Comparison of ENCODE assay signal across 28 cellular contexts in genomic region chr5:40988761-40989510, GRCh38.
A peak's percentile ranks its signal among the peaks of the same experiment; 100 is the strongest.
DNase-seq lines count a peak whose midpoint lies in the region; ATAC-seq, FAIRE-seq and TF ChIP-seq lines count a peak whose summit lies in the region.
"Had no signal": no experiment of that assay in that cellular context is flagged by ENCODE, and none has a peak within 500 bp of the region (broad histone marks: within the 10 kb centered on the region; RNA-seq: fewer than 3 reads in every experiment).

No MANE protein-coding gene starts in this region.

- H2BK5ac ChIP-seq in trophoblast cell (ENCODE audit: low read depth, low read length, poor library complexity), result no peak overlapping the region

- no peak overlapping the region for H3K27ac Mint-ChIP-seq in activated T-cell treated with anti-CD3 and anti-CD28 coated beads, Interleukin-2, amount 50 U/mL, for 24 hours
- H3K27ac Mint-ChIP-seq: activated naive CD4-positive, alpha-beta T cell treated with anti-CD3 and anti-CD28 coated beads, Interleukin-2, amount 10 ng/mL, durations not matched to agents 7 days and 5 days; mesothelial cell of epicardium; naive thymus-derived CD4-positive, alpha-beta T cell; stimulated activated memory B cell treated with anti-CD40 and anti-IgM and Interleukin-4, amounts not matched to agents 10 μg/mL and 1 μg/mL and 100 μg/mL, for 72 hours; T-helper 1 cell treated with Interleukin-12 subunit alpha and Interleukin-12 subunit beta and Interleukin-4 antibody, amounts not matched to agents 30 μg/mL and 1 μg/mL, for 36 hours had no signal

- H3K27me3 Mint-ChIP-seq in activated T-cell treated with anti-CD3 and anti-CD28 coated beads, Interleukin-2, amount 50 U/mL, for 24 hours, result peaks cover 3% of the 10 kb centered on the region
- H3K27me3 Mint-ChIP-seq: activated naive CD4-positive, alpha-beta T cell treated with anti-CD3 and anti-CD28 coated beads, Interleukin-2, amount 10 ng/mL, durations not matched to agents 7 days and 5 days; stimulated activated memory B cell treated with anti-CD40 and anti-IgM and Interleukin-4, amounts not matched to agents 10 μg/mL and 1 μg/mL and 100 μg/mL, for 72 hours had no signal

- no peak overlapping the region for H3K9ac ChIP-seq in trophoblast cell (ENCODE audit: low read length)
- H3K9ac ChIP-seq: BLaER1 treated with 17β-estradiol and CSF1 and Interleukin-3, amounts not matched to agents 10 nM and 100 nM had no signal

- no peak overlapping the region for H3K4me2 ChIP-seq in trophoblast cell (ENCODE audit: low read length)
- H3K4me2 ChIP-seq: BLaER1 treated with 17β-estradiol and CSF1 and Interleukin-3, amounts not matched to agents 10 nM and 100 nM had no signal

- no peak for ATAC-seq in GM19023 (IDR thresholded peaks at IDR 0.05; ENCODE audit: unreplicated experiment)
- ATAC-seq: activated CD4-positive, CD25-positive, alpha-beta regulatory T cell treated with anti-CD3 and anti-CD28 coated beads, Interleukin-2, amount 50 U/mL, for 24 hours; HCT116; naive thymus-derived CD4-positive, alpha-beta T cell; stimulated activated memory B cell treated with anti-CD40 and anti-IgM and Interleukin-4, amounts not matched to agents 10 μg/mL and 1 μg/mL and 100 μg/mL, for 72 hours had no signal

- H4K12ac ChIP-seq in trophoblast cell (ENCODE audit: low read depth, low read length), result no peak overlapping the region

- peak; percentile 39 for DNase-seq in ELR (ENCODE audit: low read depth)
- peak; percentile 34 for DNase-seq in RCC 7860 (ENCODE audit: low spot score)
- peak; percentile 84 for DNase-seq in epithelial cell of esophagus (ENCODE audit: low read depth)
- DNase-seq in trophoblast cell, result peak; percentile 27 to 58
- no peak for DNase-seq in activated T-cell treated with anti-CD3 and anti-CD28 coated beads, Interleukin-2, amount 50 U/mL, for 24 hours
- no peak for DNase-seq in NCI-H82 treated with DMSO at 0.1 percent for 48 hours (lab: John Stamatoyannopoulos, UW; ENCODE audit: unreplicated experiment)
- DNase-seq: activated CD4-positive, alpha-beta T cell treated with anti-CD3 and anti-CD28 coated beads, Interleukin-2, amount 50 U/mL, for 48 hours; activated naive CD4-positive, alpha-beta T cell treated with anti-CD3 and anti-CD28 coated beads, Interleukin-2, amount 10 ng/mL, durations not matched to agents 7 days and 5 days; DMS153; effector CD4-positive, alpha-beta T cell; Kasumi-1; naive thymus-derived CD4-positive, alpha-beta T cell; NCI-H146; NCI-H2107; NCI-H748 treated with DMSO at 0.1 percent for 48 hours; stimulated activated CD4-positive, alpha-beta T cell treated with anti-CD3 and anti-CD28 coated beads, Interleukin-15, amount 100 ng/mL, for 24 hours; upper lobe of left lung had no signal

- no peak overlapping the region for H4K8ac ChIP-seq in trophoblast cell (ENCODE audit: low read depth, low read length)

- no peak overlapping the region for H3K4me3 Mint-ChIP-seq in activated T-cell treated with anti-CD3 and anti-CD28 coated beads, Interleukin-2, amount 50 U/mL, for 24 hours
- H3K4me3 Mint-ChIP-seq: activated naive CD4-positive, alpha-beta T cell treated with anti-CD3 and anti-CD28 coated beads, Interleukin-2, amount 10 ng/mL, durations not matched to agents 7 days and 5 days; mesothelial cell of epicardium; naive thymus-derived CD4-positive, alpha-beta T cell; stimulated activated memory B cell treated with anti-CD40 and anti-IgM and Interleukin-4, amounts not matched to agents 10 μg/mL and 1 μg/mL and 100 μg/mL, for 72 hours; T-helper 1 cell treated with Interleukin-12 subunit alpha and Interleukin-12 subunit beta and Interleukin-4 antibody, amounts not matched to agents 30 μg/mL and 1 μg/mL, for 36 hours had no signal

- H3K18ac ChIP-seq in trophoblast cell (ENCODE audit: low read length), result no peak overlapping the region

- peaks cover 0 to 6% of the 10 kb centered on the region in 2 experiments for H3K4me1 ChIP-seq in trophoblast cell (ENCODE audit: control insufficient read depth in 1 of 2, insufficient read depth in 2 of 2, low read length in 2 of 2)

- no CpG with 5 or more reads among the region's 8 CpGs for WGBS in trophoblast cell (ENCODE audit: extremely low coverage, insufficient coverage, insufficient read length)

- H3K23ac ChIP-seq in trophoblast cell (ENCODE audit: low read length), result no peak overlapping the region

- H3K27ac ChIP-seq in trophoblast cell (ENCODE audit: low read depth, low read length), result no peak overlapping the region
- H3K27ac ChIP-seq: BLaER1 treated with 17β-estradiol and CSF1 and Interleukin-3, amounts not matched to agents 10 nM and 100 nM; SK-N-MC; upper lobe of left lung had no signal

- TF ChIP-seq CTCF in epithelial cell of esophagus (IDR thresholded peaks at IDR 0.05; ENCODE audit: insufficient read depth, low read depth, low read length, missing control alignments), result no peak

- H2AK5ac ChIP-seq in trophoblast cell (ENCODE audit: low read length), result no peak overlapping the region

- H3K4me1 Mint-ChIP-seq in activated T-cell treated with anti-CD3 and anti-CD28 coated beads, Interleukin-2, amount 50 U/mL, for 24 hours (ENCODE audit: low read depth), result no peaks in the 10 kb centered on the region
- H3K4me1 Mint-ChIP-seq: activated naive CD4-positive, alpha-beta T cell treated with anti-CD3 and anti-CD28 coated beads, Interleukin-2, amount 10 ng/mL, durations not matched to agents 7 days and 5 days; mesothelial cell of epicardium; naive thymus-derived CD4-positive, alpha-beta T cell; stimulated activated memory B cell treated with anti-CD40 and anti-IgM and Interleukin-4, amounts not matched to agents 10 μg/mL and 1 μg/mL and 100 μg/mL, for 72 hours had no signal

- no peaks in the 10 kb centered on the region for H3K79me1 ChIP-seq in trophoblast cell (ENCODE audit: low read length)

- no peak overlapping the region for H3K14ac ChIP-seq in trophoblast cell (ENCODE audit: low read length)

- H3K36me3 Mint-ChIP-seq in activated T-cell treated with anti-CD3 and anti-CD28 coated beads, Interleukin-2, amount 50 U/mL, for 24 hours (ENCODE audit: low read depth), result no peaks in the 10 kb centered on the region
- H3K36me3 Mint-ChIP-seq: activated naive CD4-positive, alpha-beta T cell treated with anti-CD3 and anti-CD28 coated beads, Interleukin-2, amount 10 ng/mL, durations not matched to agents 7 days and 5 days; mesothelial cell of epicardium; naive thymus-derived CD4-positive, alpha-beta T cell; stimulated activated memory B cell treated with anti-CD40 and anti-IgM and Interleukin-4, amounts not matched to agents 10 μg/mL and 1 μg/mL and 100 μg/mL, for 72 hours had no signal

- FAIRE-seq in RCC 7860 (lab: Jason Lieb, UNC), result no peak
- FAIRE-seq: colon, G401.6, TTC549 had no signal

- no peak overlapping the region for H2BK12ac ChIP-seq in trophoblast cell (ENCODE audit: low read length)

- no peak overlapping the region for H3K4ac ChIP-seq in trophoblast cell (ENCODE audit: low read depth, low read length)

- no peak overlapping the region for H2BK120ac ChIP-seq in trophoblast cell (ENCODE audit: insufficient read depth, low read length, poor library complexity)

- no peaks in the 10 kb centered on the region for H3K79me2 ChIP-seq in trophoblast cell (ENCODE audit: control insufficient read depth, insufficient read depth, low read length, poor library complexity)

- no peaks in the 10 kb centered on the region for H3K27me3 ChIP-seq in trophoblast cell (ENCODE audit: insufficient read depth, low read length)
- H3K27me3 ChIP-seq: BLaER1 treated with 17β-estradiol and CSF1 and Interleukin-3, amounts not matched to agents 10 nM and 100 nM; upper lobe of left lung had no signal

- H3K9me3 Mint-ChIP-seq in activated T-cell treated with anti-CD3 and anti-CD28 coated beads, Interleukin-2, amount 50 U/mL, for 24 hours, result peaks cover 2% of the 10 kb centered on the region
- H3K9me3 Mint-ChIP-seq: activated naive CD4-positive, alpha-beta T cell treated with anti-CD3 and anti-CD28 coated beads, Interleukin-2, amount 10 ng/mL, durations not matched to agents 7 days and 5 days had no signal

- H4K91ac ChIP-seq in trophoblast cell (ENCODE audit: low read depth, low read length), result peak overlapping the region; percentile 22

- H3K36me3 ChIP-seq in trophoblast cell (ENCODE audit: control insufficient read depth in 1 of 2, insufficient read depth in 2 of 2, low read length in 2 of 2), result no peaks in the 10 kb centered on the region
- H3K36me3 ChIP-seq: BLaER1 treated with 17β-estradiol and CSF1 and Interleukin-3, amounts not matched to agents 10 nM and 100 nM; upper lobe of left lung had no signal

- no peak overlapping the region for H2AFZ ChIP-seq in trophoblast cell (ENCODE audit: insufficient read depth, low read length, poor library complexity)

- H3K4me3 ChIP-seq in epithelial cell of esophagus (ENCODE audit: low read length) (no peak overlapping the region), trophoblast cell (ENCODE audit: low read depth, low read length) (no peak overlapping the region)
- H3K4me3 ChIP-seq: BLaER1 treated with 17β-estradiol and CSF1 and Interleukin-3, amounts not matched to agents 10 nM and 100 nM; SK-N-MC; upper lobe of left lung had no signal

- no peaks in the 10 kb centered on the region for H3K9me3 ChIP-seq in trophoblast cell (ENCODE audit: insufficient read depth, low read depth, low read length)
- H3K9me3 ChIP-seq: upper lobe of left lung had no signal

Comparison
In these comparisons a context has a peak if more than half of its experiments do, and no peak if none do; other contexts are left out.
1. DNase-seq: peak in ELR (single experiment), RCC 7860 (single experiment), epithelial cell of esophagus (single experiment) and trophoblast cell (2 of 2); none in activated T-cell treated with anti-CD3 and anti-CD28 coated beads, Interleukin-2, amount 50 U/mL, for 24 hours (single experiment) and NCI-H82 treated with DMSO at 0.1 percent for 48 hours (single experiment).